Comparison of ENCODE assay signal across 14 cellular contexts in genomic region chr14:74647061-74647833, GRCh38. TPM values are rescaled to one million over a fixed set of nuclear protein-coding genes. Genes with fewer than 3 reads are reported as not detected.
DNase-seq lines count a peak whose midpoint lies in the region; ATAC-seq and TF ChIP-seq lines count a peak whose summit lies in the region.
"Had no signal": no experiment of that assay in that cellular context is flagged by ENCODE, and none has a peak within 500 bp of the region (broad histone marks: within the 10 kb centered on the region; RNA-seq: fewer than 3 reads in every experiment).

No MANE protein-coding gene starts in this region.

- no peak for TF ChIP-seq CTCF in ascending aorta (IDR thresholded peaks at IDR 0.05)
- TF ChIP-seq CTCF in tibial artery (IDR thresholded peaks at IDR 0.05), result no peak

- intact Hi-C loops in ascending aorta (cut with DNase I) (no loop called here), tibial artery (cut with DNase I; ENCODE audit: low total_unique reads) (no loop called here)

- H3K4me3 ChIP-seq in ascending aorta (no peak overlapping the region), tibial artery (no peak overlapping the region)

- H3K4me1 ChIP-seq in ascending aorta (peaks cover 29 to 50% of the 10 kb centered on the region in 2 donors), tibial artery (peaks cover 4 to 61% (median 38%) of the 10 kb centered on the region in 4 donors)

- DNase-seq in DMS79 treated with DMSO at 0.1 percent for 48 hours (lab: John Stamatoyannopoulos, UW) (peak; percentile 56), DMS79 (lab: John Stamatoyannopoulos, UW) (no peak), ascending aorta (ENCODE audit: low spot score in 2 of 2) (no peak), left lobe of liver (ENCODE audit: low spot score) (peak; percentile 32), tibial artery (peak in 1 of 2 donors; percentile 32), HEK293T (ENCODE audit: extremely low spot score) (no peak), GOT3 (lab: John Stamatoyannopoulos, UW) (no peak)
- DNase-seq: activated CD4-positive, CD25-positive, alpha-beta regulatory T cell treated with anti-CD3 and anti-CD28 coated beads, Interleukin-2, amount 50 U/mL, for 72 hours; activated CD8-positive, alpha-beta memory T cell treated with anti-CD3 and anti-CD28 coated beads, Interleukin-2, amount 10 ng/mL, durations not matched to agents 7 days and 5 days; activated gamma-delta T cell; CD4-positive, alpha-beta memory T cell; naive thymus-derived CD8-positive, alpha-beta T cell had no signal

- POLR2A ChIA-PET in HEK293T (lab: Yijun Ruan, JAX), result no interaction called here

- H3K9me3 ChIP-seq in ascending aorta (no peaks in the 10 kb centered on the region), tibial artery (no peaks in the 10 kb centered on the region)

- H3K27ac ChIP-seq in ascending aorta, result peak overlapping the region; percentile 84 to 90
- H3K27ac ChIP-seq in tibial artery, result peak overlapping the region; percentile 75 to 79
- H3K27ac ChIP-seq: 22Rv1 had no signal

- H3K36me3 ChIP-seq in ascending aorta (no peaks in the 10 kb centered on the region), tibial artery (no peaks in the 10 kb centered on the region)

- no peaks in the 10 kb centered on the region for H3K27me3 ChIP-seq in ascending aorta
- H3K27me3 ChIP-seq in tibial artery, result no peaks in the 10 kb centered on the region

- CTCF ChIA-PET in HEK293T (lab: Yijun Ruan, JAX), result interaction anchor here (0.9 kb wide), 1 partner anchor 38 kb away, joined by 4 read pairs; no protein-coding TSS in a partner anchor

- ATAC-seq in left lobe of liver, result no peak
- ATAC-seq in HG03460 (IDR thresholded peaks at IDR 0.05; ENCODE audit: unreplicated experiment), result no peak
- ATAC-seq: activated CD8-positive, alpha-beta memory T cell treated with anti-CD3 and anti-CD28 coated beads, Interleukin-2, amount 10 ng/mL, durations not matched to agents 7 days and 5 days; naive thymus-derived CD8-positive, alpha-beta T cell had no signal

TF ChIP-seq in HEK293T, 16 proteins besides CTCF, POLR2A, EP300 and RAD21:
- no peak for TF ChIP-seq PKNOX1 (IDR thresholded peaks at IDR 0.05)
- TF ChIP-seq NFRKB (IDR thresholded peaks at IDR 0.05), result no peak
- TF ChIP-seq L3MBTL2 (conservative IDR thresholded peaks at IDR 0.05), result no peak
- TF ChIP-seq ELF4 (IDR thresholded peaks at IDR 0.05), result no peak
- TF ChIP-seq SP1 (IDR thresholded peaks at IDR 0.05), result no peak
- no peak for TF ChIP-seq LEF1 (IDR thresholded peaks at IDR 0.05; ENCODE audit: borderline replicate concordance)
- TF ChIP-seq CTBP1 (IDR thresholded peaks at IDR 0.05; ENCODE audit: borderline replicate concordance), result no peak
- no peak for TF ChIP-seq FOXK2 (IDR thresholded peaks at IDR 0.05)
- no peak for TF ChIP-seq ZNF384 (IDR thresholded peaks at IDR 0.05)
- no peak for TF ChIP-seq TARDBP (IDR thresholded peaks at IDR 0.05)

RNA-seq across cellular contexts. Expression of gene LTBP2, which starts 35.2 kb away (rescaled TPM):
- total RNA-seq in ascending aorta (383 TPM), left lobe of liver (1.1 TPM)

Comparison
In these comparisons a context has a peak if more than half of its experiments do, and no peak if none do; other contexts are left out.
1. DNase-seq: peak in DMS79 treated with DMSO at 0.1 percent for 48 hours (single experiment) and left lobe of liver (single experiment); none in DMS79 (single experiment), ascending aorta (0 of 2), HEK293T (single experiment) and GOT3 (single experiment).
2. RNA of gene LTBP2, which starts 35.2 kb away (total RNA-seq): 383 TPM in ascending aorta (single experiment); 1.1 TPM in left lobe of liver (single experiment); every median in the first group is over 100 times any median in the second.